ENCODE assay signal across 8 cellular contexts in the genomic region with DNA sequence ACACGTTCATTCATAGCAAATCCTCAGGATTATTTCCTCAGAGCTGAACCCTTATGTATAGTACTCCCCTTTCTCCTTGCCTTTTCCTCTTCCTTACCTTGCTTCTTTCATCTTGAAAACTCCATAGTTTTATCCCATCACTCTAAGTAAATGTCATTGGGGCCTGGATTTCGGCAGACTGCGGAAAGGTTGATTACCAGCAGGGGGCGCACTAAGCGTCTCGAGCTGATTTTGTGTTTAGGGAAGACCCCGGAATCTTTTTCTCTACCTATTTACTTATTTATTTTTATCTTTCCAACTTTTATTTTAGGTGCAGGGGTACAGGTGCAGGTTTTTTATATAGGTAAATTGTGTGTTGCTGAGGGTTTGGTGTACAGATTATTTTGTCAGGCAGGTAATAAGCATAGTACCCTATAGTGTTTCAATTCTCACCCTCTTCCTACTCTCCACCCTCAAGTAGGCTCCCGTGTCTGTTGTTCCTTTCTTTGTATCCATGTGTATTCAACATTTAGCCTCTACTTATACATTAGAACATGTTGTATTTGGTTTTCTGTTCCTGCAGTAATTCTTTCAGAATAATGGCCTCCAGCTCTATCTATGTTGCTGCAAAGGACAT. TPM values are rescaled to one million over a fixed set of nuclear protein-coding genes. Genes with fewer than 3 reads are reported as not detected.
DNase-seq lines count a peak whose midpoint lies in the region; ATAC-seq and TF ChIP-seq lines count a peak whose summit lies in the region.

No MANE protein-coding gene starts in this region.

- no peak overlapping the region for H3K4me2 ChIP-seq in PC-9

- no TSS peak for BruUV-seq in A673 (replicated peaks; lab: Mats Ljungman, UMichigan)
- BruUV-seq in PC-9 (replicated peaks; lab: Mats Ljungman, UMichigan) = no TSS peak

- H2AFZ ChIP-seq in PC-9 = no peak overlapping the region

- H4K20me1 ChIP-seq in PC-9 (ENCODE audit: insufficient read depth) = peaks cover 5% of the 10 kb centered on the region; the same call in 1 of the 2 replicates

- H3K27ac ChIP-seq in A673 (ENCODE audit: low read depth, low read length, poor library complexity, severe bottlenecking) = no peak overlapping the region
- no peak overlapping the region for H3K27ac ChIP-seq in PC-9
- H3K27ac ChIP-seq in body of pancreas = no peak overlapping the region
- H3K27ac ChIP-seq in left lung = no peak overlapping the region
- no peak overlapping the region for H3K27ac ChIP-seq in tibial artery

- H3K36me3 ChIP-seq in A673 (ENCODE audit: insufficient read depth, low read length, poor library complexity, severe bottlenecking) = no peaks in the 10 kb centered on the region
- no peaks in the 10 kb centered on the region for H3K36me3 ChIP-seq in PC-9 (ENCODE audit: low read depth)
- H3K36me3 ChIP-seq in body of pancreas (replicated peaks in 1 of 2; ENCODE audit: insufficient read depth in 1 of 2, low read depth in 2 of 2) = peaks cover 0 to 2% of the 10 kb centered on the region in 2 donors
- H3K36me3 ChIP-seq in left lung = peaks cover 0 to 19% of the 10 kb centered on the region in 2 donors
- peaks cover 6 to 33% (median 7%) of the 10 kb centered on the region in 3 donors for H3K36me3 ChIP-seq in tibial artery

- no peaks in the 10 kb centered on the region for H3K9me2 ChIP-seq in PC-9 (ENCODE audit: insufficient read depth)

- no peaks in the 10 kb centered on the region for H3K4me1 ChIP-seq in A673 (ENCODE audit: insufficient read depth, low read length, poor library complexity, severe bottlenecking)
- H3K4me1 ChIP-seq in PC-9 (replicated peaks; ENCODE audit: insufficient read depth) = no peaks in the 10 kb centered on the region
- no peaks in the 10 kb centered on the region for H3K4me1 ChIP-seq in body of pancreas
- H3K4me1 ChIP-seq in left lung = peaks cover 0 to 18% of the 10 kb centered on the region in 2 donors
- H3K4me1 ChIP-seq in tibial artery = peaks cover 0 to 3% (median 0%) of the 10 kb centered on the region in 4 donors

- DNase-seq in A673 (ENCODE audit: low spot score) (peak; percentile 41), PC-9 (peak in 1 of 2 experiments; percentile 32), body of pancreas (peak; percentile 35 to 62 (median 41)), left lung (no peak), tibial artery (no peak)

- intact Hi-C loops in A673 (cut with micrococcal nuclease; ENCODE audit: unreplicated experiment) (loop anchor here (5.0 to 10.0 kb wide), 5 partner anchors 558 to 938 kb away; no protein-coding TSS in a partner anchor), PC-9 (cut with micrococcal nuclease; ENCODE audit: unreplicated experiment) (loop anchor here (1.0 to 10.0 kb wide), 4 partner anchors 28 to 478 kb away; partner anchors contain the start of gene MARK1), body of pancreas (cut with DNase I) (loop anchor here (5.0 kb wide), 1 partner anchor 93 kb away; no protein-coding TSS in a partner anchor), left lung (cut with DNase I) (loop anchor here in 1 of 2 donors (10.0 kb wide), 1 partner anchor 91 kb away; no protein-coding TSS in a partner anchor), tibial artery (cut with DNase I; ENCODE audit: low total_unique reads) (loop anchor here (5.0 kb wide), 1 partner anchor 93 kb away; no protein-coding TSS in a partner anchor)

- 12 to 18% methylated on average over 8 of the region's 8 CpGs for WGBS in body of pancreas, 2 donors

- no peaks in the 10 kb centered on the region for H3K4me1 Mint-ChIP-seq in activated T-helper 17 cell treated with anti-CD3 and anti-CD28 coated beads, Interleukin-2, amount 50 U/mL, for 72 hours

- peaks cover 4% of the 10 kb centered on the region; the same call in 1 of the 2 replicates for H3F3A ChIP-seq in PC-9 (ENCODE audit: insufficient read depth, low read depth)

- TF ChIP-seq POLR2A in body of pancreas (IDR thresholded peaks at IDR 0.05) = no peak

- H3K27ac Mint-ChIP-seq in activated T-helper 17 cell treated with anti-CD3 and anti-CD28 coated beads, Interleukin-2, amount 50 U/mL, for 72 hours = no peak overlapping the region

- H3K4me3 Mint-ChIP-seq in activated T-helper 17 cell treated with anti-CD3 and anti-CD28 coated beads, Interleukin-2, amount 50 U/mL, for 72 hours = no peak overlapping the region

- CTCF ChIA-PET in A673 (lab: Charles Lee) (interaction anchor here (0.6 to 1.0 kb wide), 3 partner anchors 28 to 556 kb away, joined by 3 to 4 read pairs (median 3); no protein-coding TSS in a partner anchor), PC-9 (lab: Charles Lee) (interaction anchor here (0.6 to 0.9 kb wide), 2 partner anchors 10 to 413 kb away, joined by 3 to 5 read pairs; no protein-coding TSS in a partner anchor)

- H3K9me3 Mint-ChIP-seq in activated T-helper 17 cell treated with anti-CD3 and anti-CD28 coated beads, Interleukin-2, amount 50 U/mL, for 72 hours = no peaks in the 10 kb centered on the region

- peaks cover 7% of the 10 kb centered on the region for H3K27me3 Mint-ChIP-seq in activated T-helper 17 cell treated with anti-CD3 and anti-CD28 coated beads, Interleukin-2, amount 50 U/mL, for 72 hours

- TF ChIP-seq CTCF in A673 (conservative IDR thresholded peaks at IDR 0.05; ENCODE audit: low read depth, low read length) = peak; percentile 91
- TF ChIP-seq CTCF in GM12873 (IDR thresholded peaks at IDR 0.05; ENCODE audit: insufficient read depth, low read depth, low read length, missing control alignments) = peak; percentile 73
- peak; percentile 94 for TF ChIP-seq CTCF in PC-9 (conservative IDR thresholded peaks at IDR 0.05)
- TF ChIP-seq CTCF in body of pancreas (IDR thresholded peaks at IDR 0.05) = peak; percentile 58 to 93 (median 70)
- TF ChIP-seq CTCF in left lung (IDR thresholded peaks at IDR 0.05) = peak; percentile 82
- peak; percentile 62 to 82 for TF ChIP-seq CTCF in tibial artery (IDR thresholded peaks at IDR 0.05)

- H3K9me3 ChIP-seq in A673 (ENCODE audit: low read depth, low read length, poor library complexity, severe bottlenecking) (no peaks in the 10 kb centered on the region), PC-9 (ENCODE audit: insufficient read depth, low read depth) (no peaks in the 10 kb centered on the region), body of pancreas (no peaks in the 10 kb centered on the region), left lung (no peaks in the 10 kb centered on the region), tibial artery (no peaks in the 10 kb centered on the region)

- H3K79me2 ChIP-seq in PC-9 (ENCODE audit: low read depth) = no peaks in the 10 kb centered on the region

- ATAC-seq in body of pancreas = no peak
- ATAC-seq in left lung = peak; percentile 35
- no peak for ATAC-seq in GM21825 (IDR thresholded peaks at IDR 0.05; ENCODE audit: unreplicated experiment)
- ATAC-seq in activated T-helper 17 cell treated with anti-CD3 and anti-CD28 coated beads, Interleukin-2, amount 50 U/mL, for 72 hours (replicated peaks) = no peak

- H3K4me3 ChIP-seq in A673 (ENCODE audit: low read depth, low read length, poor library complexity, severe bottlenecking) (no peak overlapping the region), PC-9 (no peak overlapping the region), body of pancreas (no peak overlapping the region), left lung (no peak overlapping the region), tibial artery (no peak overlapping the region)

- POLR2A ChIA-PET in A673 (lab: Charles Lee; ENCODE audit: low non-redundant PET) (no interaction called here), PC-9 (lab: Charles Lee; ENCODE audit: unreplicated experiment) (no interaction called here)

- H3K27me3 ChIP-seq in A673 (replicated peaks; ENCODE audit: insufficient read depth, low read depth, low read length, poor library complexity) = no peaks in the 10 kb centered on the region
- H3K27me3 ChIP-seq in PC-9 (ENCODE audit: insufficient read depth, low read depth) = no peaks in the 10 kb centered on the region
- H3K27me3 ChIP-seq in body of pancreas = no peaks in the 10 kb centered on the region
- H3K27me3 ChIP-seq in left lung = no peaks in the 10 kb centered on the region
- no peaks in the 10 kb centered on the region for H3K27me3 ChIP-seq in tibial artery

- H3K36me3 Mint-ChIP-seq in activated T-helper 17 cell treated with anti-CD3 and anti-CD28 coated beads, Interleukin-2, amount 50 U/mL, for 72 hours (ENCODE audit: low read depth) = no peaks in the 10 kb centered on the region

RNA-seq across cellular contexts. Expression of gene MTARC1, which starts 11.4 kb away (rescaled TPM):
- total RNA-seq in A673 (2021) = 0.43 TPM in 1 of 2 replicates, not detected in the other
- total RNA-seq in PC-9 (2021) = 54.4 and 72.5 TPM in 2 replicates
- total RNA-seq in body of pancreas = 10 to 100 TPM in 1 of 2 donors, 1 to 10 TPM in 1; 5.2 to 71.5 TPM
- 10 to 100 TPM; 33.5 to 38.6 TPM for total RNA-seq in left lung
- under 1 TPM in 1 of 2 donors, not detected in 1; 0.11 TPM for total RNA-seq in activated T-helper 17 cell treated with anti-CD3 and anti-CD28 coated beads, Interleukin-2, amount 50 U/mL, for 72 hours

RNA-seq across cellular contexts. Expression of gene MTARC2, which starts 27.2 kb away (rescaled TPM):
- total RNA-seq in A673 (2021) (0.55 TPM in 1 of 2 replicates, not detected in the other), PC-9 (2021) (23.1 and 32.2 TPM in 2 replicates), body of pancreas (10 to 100 TPM; 19.5 to 37.9 TPM), left lung (10 to 100 TPM; 41.2 to 45.8 TPM)
- total RNA-seq in activated T-helper 17 cell treated with anti-CD3 and anti-CD28 coated beads, Interleukin-2, amount 50 U/mL, for 72 hours = not detected

Comparison
In these comparisons a context has a peak if more than half of its experiments do, and no peak if none do; other contexts are left out.
1. DNase-seq: peak in A673 (single experiment) and body of pancreas (4 of 4); none in left lung (0 of 2) and tibial artery (0 of 2).
2. RNA of gene MTARC2, which starts 27.2 kb away (total RNA-seq): 41.2 to 45.8 TPM in left lung, 19.5 to 37.9 TPM in body of pancreas and 23.1 to 32.2 TPM in PC-9; 0.55 TPM in A673 and not detected in activated T-helper 17 cell treated with anti-CD3 and anti-CD28 coated beads, Interleukin-2, amount 50 U/mL, for 72 hours; every median in the first group is over 10 times any median in the second.
3. Peak in every context shown above with its lines, with median percentiles within 50 percentile points of each other: CTCF ChIP-seq.